ENCODE assay signal across 8 cellular contexts in the genomic region with DNA sequence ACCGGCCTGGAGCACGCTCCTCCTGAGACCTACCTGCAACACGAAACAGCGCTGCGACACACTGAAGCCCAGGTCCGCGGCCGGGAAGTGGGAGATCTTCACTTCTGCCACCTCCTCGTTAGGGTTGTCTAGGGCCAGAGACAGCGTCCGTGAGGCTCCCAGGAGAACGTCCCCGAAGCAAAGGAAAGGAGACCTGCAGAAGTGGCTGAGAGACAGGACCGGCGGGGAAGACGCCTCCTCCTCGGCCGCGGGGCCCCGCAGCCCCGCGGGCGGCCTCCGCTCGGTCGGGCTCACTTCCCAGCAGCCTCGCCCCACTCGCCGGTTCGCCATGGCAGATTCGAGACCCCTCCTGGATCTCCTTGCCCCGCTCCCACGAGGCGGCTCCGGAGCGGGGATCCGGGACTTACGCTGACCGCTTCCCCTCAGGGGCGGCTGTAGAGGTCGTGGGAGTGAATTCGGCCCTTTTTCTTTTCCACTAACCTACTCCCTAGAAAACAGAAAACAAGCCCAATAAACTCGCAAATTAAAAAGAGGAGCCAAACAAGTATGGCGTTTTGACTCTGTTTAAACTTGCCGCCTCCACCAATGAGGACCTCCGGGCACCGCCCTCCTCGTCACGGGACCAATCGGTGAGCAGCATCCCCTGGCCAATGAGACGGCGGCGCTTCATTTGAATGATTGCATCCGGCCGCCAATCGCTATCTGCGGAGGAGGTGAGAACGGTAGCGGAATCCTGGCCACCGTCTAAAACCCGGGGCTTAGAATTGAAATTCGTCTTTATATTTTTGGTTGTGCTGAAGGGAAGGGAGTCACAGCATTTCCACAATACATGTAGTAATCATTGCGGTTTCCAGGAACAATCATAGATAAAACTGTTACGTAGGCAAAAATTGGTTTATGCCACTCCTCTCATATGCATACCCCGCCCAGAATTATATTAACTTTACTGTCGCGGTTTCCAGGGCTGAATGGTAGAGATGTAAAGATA. TPM values are rescaled to one million over a fixed set of nuclear protein-coding genes. Genes with fewer than 3 reads are reported as not detected.
DNase-seq lines count a peak whose midpoint lies in the region; ATAC-seq lines count a peak whose summit lies in the region.

A gene with protein sequence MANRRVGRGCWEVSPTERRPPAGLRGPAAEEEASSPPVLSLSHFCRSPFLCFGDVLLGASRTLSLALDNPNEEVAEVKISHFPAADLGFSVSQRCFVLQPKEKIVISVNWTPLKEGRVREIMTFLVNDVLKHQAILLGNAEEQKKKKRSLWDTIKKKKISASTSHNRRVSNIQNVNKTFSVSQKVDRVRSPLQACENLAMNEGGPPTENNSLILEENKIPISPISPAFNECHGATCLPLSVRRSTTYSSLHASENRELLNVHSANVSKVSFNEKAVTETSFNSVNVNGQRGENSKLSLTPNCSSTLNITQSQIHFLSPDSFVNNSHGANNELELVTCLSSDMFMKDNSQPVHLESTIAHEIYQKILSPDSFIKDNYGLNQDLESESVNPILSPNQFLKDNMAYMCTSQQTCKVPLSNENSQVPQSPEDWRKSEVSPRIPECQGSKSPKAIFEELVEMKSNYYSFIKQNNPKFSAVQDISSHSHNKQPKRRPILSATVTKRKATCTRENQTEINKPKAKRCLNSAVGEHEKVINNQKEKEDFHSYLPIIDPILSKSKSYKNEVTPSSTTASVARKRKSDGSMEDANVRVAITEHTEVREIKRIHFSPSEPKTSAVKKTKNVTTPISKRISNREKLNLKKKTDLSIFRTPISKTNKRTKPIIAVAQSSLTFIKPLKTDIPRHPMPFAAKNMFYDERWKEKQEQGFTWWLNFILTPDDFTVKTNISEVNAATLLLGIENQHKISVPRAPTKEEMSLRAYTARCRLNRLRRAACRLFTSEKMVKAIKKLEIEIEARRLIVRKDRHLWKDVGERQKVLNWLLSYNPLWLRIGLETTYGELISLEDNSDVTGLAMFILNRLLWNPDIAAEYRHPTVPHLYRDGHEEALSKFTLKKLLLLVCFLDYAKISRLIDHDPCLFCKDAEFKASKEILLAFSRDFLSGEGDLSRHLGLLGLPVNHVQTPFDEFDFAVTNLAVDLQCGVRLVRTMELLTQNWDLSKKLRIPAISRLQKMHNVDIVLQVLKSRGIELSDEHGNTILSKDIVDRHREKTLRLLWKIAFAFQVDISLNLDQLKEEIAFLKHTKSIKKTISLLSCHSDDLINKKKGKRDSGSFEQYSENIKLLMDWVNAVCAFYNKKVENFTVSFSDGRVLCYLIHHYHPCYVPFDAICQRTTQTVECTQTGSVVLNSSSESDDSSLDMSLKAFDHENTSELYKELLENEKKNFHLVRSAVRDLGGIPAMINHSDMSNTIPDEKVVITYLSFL (N-terminal part only) (minus strand): TSS at position 562 of the 988 bp plus-strand sequence. CDS start 232 bp downstream, at position 330.

- H3K27ac Mint-ChIP-seq in effector memory CD8-positive, alpha-beta T cell, result peak within 1 kb of the TSS; percentile 91 to 94

- no peaks in the 10 kb centered on the region for H3K27me3 Mint-ChIP-seq in effector memory CD8-positive, alpha-beta T cell

- H3K36me3 Mint-ChIP-seq in effector memory CD8-positive, alpha-beta T cell (ENCODE audit: insufficient read depth), result peaks cover 7% of the 10 kb centered on the region

- H3K4me3 Mint-ChIP-seq in effector memory CD8-positive, alpha-beta T cell, result peak within 1 kb of the TSS; percentile 90

- peak; percentile 85 for DNase-seq in COLO829 (ENCODE audit: low spot score)
- peak; percentile 94 for DNase-seq in HT1080 (ENCODE audit: low read depth)
- DNase-seq in NOMO-1 (lab: John Stamatoyannopoulos, UW; ENCODE audit: unreplicated experiment in 2 of 2), result peak; percentile 90 to 92
- DNase-seq in activated CD8-positive, alpha-beta memory T cell treated with anti-CD3 and anti-CD28 coated beads for 24 hours, result peak; percentile 94
- DNase-seq in effector memory CD8-positive, alpha-beta T cell, result peak; percentile 94 to 95 (median 94)
- DNase-seq in medulla oblongata (ENCODE audit: extremely low spot score), result peak; percentile 96
- DNase-seq in stimulated activated CD4-positive, alpha-beta T cell treated with anti-CD3 and anti-CD28 coated beads, TNF-alpha, amount 100 ng/mL, for 48 hours (ENCODE audit: low read depth in 3 of 3), result peak; percentile 84 to 91 (median 89)

- no peaks in the 10 kb centered on the region for H3K9me3 Mint-ChIP-seq in effector memory CD8-positive, alpha-beta T cell

- ATAC-seq in GM21367 (IDR thresholded peaks at IDR 0.05; ENCODE audit: unreplicated experiment), result peak; percentile 98
- peak; percentile 97 for ATAC-seq in effector memory CD8-positive, alpha-beta T cell (replicated peaks)

- H3K4me1 Mint-ChIP-seq in effector memory CD8-positive, alpha-beta T cell (ENCODE audit: low read depth in 2 of 2), result peaks cover 7 to 11% of the 10 kb centered on the region in 2 donors

RNA-seq across cellular contexts. Expression of the gene that starts here (rescaled TPM):
- total RNA-seq in HT1080 (2014; rRNA removed; shearing (Covaris generic)), result 33.5 and 36.9 TPM in 2 replicates
- 11.2 and 16.3 TPM in 2 replicates for polyA plus RNA-seq in HT1080 (2015; cell fraction: cytosol; rRNA removed)
- polyA plus RNA-seq in HT1080 (2015; cell fraction: nucleus; rRNA removed), result 159 and 176 TPM in 2 replicates

Comparison
In these comparisons a context has a peak if more than half of its experiments do, and no peak if none do; other contexts are left out.
1. Peak in every context shown above with its lines: DNase-seq and ATAC-seq.